Comparison of ENCODE assay signal across 27 cellular contexts in the genomic region with DNA sequence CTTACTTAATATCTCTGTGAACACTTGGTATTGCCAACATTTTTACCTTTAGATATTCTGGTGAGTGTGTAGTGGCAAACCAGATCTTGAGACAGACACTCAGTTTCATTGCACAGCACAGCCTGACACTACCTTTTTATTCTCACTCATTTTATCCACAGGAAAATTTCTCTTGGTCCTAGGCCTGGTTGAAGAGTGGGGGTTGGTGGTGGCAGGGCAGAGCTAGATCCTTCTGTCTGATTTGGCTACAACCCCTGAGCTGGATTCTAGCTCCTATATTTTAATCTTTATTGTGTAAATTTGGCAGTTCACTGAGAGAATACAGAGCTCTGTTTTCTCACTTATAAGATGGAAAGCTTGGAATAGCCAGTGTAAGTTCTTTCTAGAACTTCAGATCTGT.
"Had no signal": no experiment of that assay in that cellular context is flagged by ENCODE, and none has a peak within 500 bp of the region (broad histone marks: within the 10 kb centered on the region; RNA-seq: fewer than 3 reads in every experiment).

No MANE protein-coding gene starts in this region.

- H3K9me3 ChIP-seq: colonic mucosa, gastrocnemius medialis had no signal

- H3K27me3 ChIP-seq: colonic mucosa, dorsolateral prefrontal cortex, esophagus squamous epithelium, foreskin keratinocyte, gastrocnemius medialis, gastroesophageal sphincter, heart left ventricle, heart right ventricle had no signal

- FAIRE-seq: colon, endometrium, endothelial cell of umbilical vein, frontal cortex had no signal

- H3K4me1 ChIP-seq: colonic mucosa, esophagus squamous epithelium, foreskin keratinocyte, gastrocnemius medialis, gastroesophageal sphincter, heart left ventricle, heart right ventricle had no signal

- H3K4me3 ChIP-seq: colonic mucosa, coronary artery, dorsolateral prefrontal cortex, esophagus squamous epithelium, gastrocnemius medialis, gastroesophageal sphincter, heart left ventricle, heart right ventricle had no signal

- ATAC-seq: effector memory CD8-positive, alpha-beta T cell; esophagus mucosa; foreskin keratinocyte; gastrocnemius medialis; gastroesophageal sphincter; heart left ventricle; heart right ventricle had no signal

- DNase-seq: colonic mucosa; cortex of kidney; dermis blood vessel endothelial cell; effector CD4-positive, alpha-beta T cell; effector CD8-positive, alpha-beta T cell; effector memory CD4-positive, alpha-beta T cell; effector memory CD8-positive, alpha-beta T cell; endodermal cell; erythroblast; esophagus squamous epithelium; foreskin fibroblast; foreskin keratinocyte; foreskin melanocyte; gastrocnemius medialis; glutamatergic neuron; head of caudate nucleus; heart left ventricle; heart right ventricle had no signal

- H3K27ac ChIP-seq: colonic mucosa, coronary artery, epithelial cell of prostate, esophagus squamous epithelium, foreskin keratinocyte, gastrocnemius medialis, gastroesophageal sphincter, heart left ventricle, heart right ventricle had no signal

- H3K36me3 ChIP-seq: colonic mucosa, esophagus squamous epithelium, gastrocnemius medialis, gastroesophageal sphincter, heart left ventricle, heart right ventricle had no signal
